9 cellular contexts compared by ENCODE assay signal in genomic region chr3:48505146-48505545, GRCh38. TPM values are rescaled to one million over a fixed set of nuclear protein-coding genes. Genes with fewer than 3 reads are reported as not detected.
DNase-seq lines count a peak whose midpoint lies in the region; ATAC-seq, FAIRE-seq and TF ChIP-seq lines count a peak whose summit lies in the region.
"Had no signal": no experiment of that assay in that cellular context is flagged by ENCODE, and none has a peak within 500 bp of the region (broad histone marks: within the 10 kb centered on the region; RNA-seq: fewer than 3 reads in every experiment).

No MANE protein-coding gene starts in this region.

- peaks cover 8% of the 10 kb centered on the region for H3K36me3 Mint-ChIP-seq in activated CD4-positive, alpha-beta T cell treated with anti-CD3 and anti-CD28 coated beads, Interleukin-2, amount 10 ng/mL, durations not matched to agents 24 days and 14 days (ENCODE audit: low read depth)
- H3K36me3 Mint-ChIP-seq in activated CD4-positive, alpha-beta memory T cell treated with anti-CD3 and anti-CD28 coated beads, Interleukin-2, amount 10 ng/mL, durations not matched to agents 7 days and 5 days (ENCODE audit: low read depth): peaks cover 17% of the 10 kb centered on the region

- CTCF ChIA-PET in activated CD4-positive, alpha-beta memory T cell treated with anti-CD3 and anti-CD28 coated beads, Interleukin-2, amount 10 ng/mL, durations not matched to agents 7 days and 5 days (lab: Charles Lee): interaction anchor here (0.6 to 4.9 kb wide), 6 partner anchors 10 to 69 kb away, joined by 3 to 43 read pairs (median 4); no protein-coding TSS in a partner anchor

- no peak for DNase-seq in activated CD4-positive, alpha-beta T cell treated with anti-CD3 and anti-CD28 coated beads, Interleukin-2, amount 10 ng/mL, durations not matched to agents 24 days and 14 days
- no peak for DNase-seq in activated CD4-positive, alpha-beta T cell treated with anti-CD3 and anti-CD28 coated beads for 1 hour
- DNase-seq in activated CD4-positive, alpha-beta memory T cell treated with anti-CD3 and anti-CD28 coated beads, Interleukin-2, amount 10 ng/mL, durations not matched to agents 7 days and 5 days: no peak
- peak; percentile 29 for DNase-seq in kidney
- no peak for DNase-seq in foreskin fibroblast
- DNase-seq in activated CD4-positive, alpha-beta T cell treated with anti-CD3 and anti-CD28 coated beads for 48 hours: no peak
- DNase-seq: activated CD4-positive, alpha-beta T cell treated with anti-CD3 and anti-CD28 coated beads, Interleukin-2, amount 50 U/mL, for 48 hours had no signal

- H3K27me3 ChIP-seq in stomach smooth muscle (ENCODE audit: control insufficient read depth in 1 of 2, insufficient read depth in 2 of 2, low read length in 2 of 2): no peaks in the 10 kb centered on the region

- FAIRE-seq in kidney (lab: Jason Lieb, UNC): no peak

- POLR2A ChIA-PET in activated CD4-positive, alpha-beta memory T cell treated with anti-CD3 and anti-CD28 coated beads, Interleukin-2, amount 10 ng/mL, durations not matched to agents 7 days and 5 days (lab: Charles Lee): interaction anchor here (1.0 to 3.5 kb wide), 8 partner anchors 11 to 60 kb away, joined by 3 to 33 read pairs (median 4); no protein-coding TSS in a partner anchor

- no peak overlapping the region for H3K27ac Mint-ChIP-seq in activated CD4-positive, alpha-beta T cell treated with anti-CD3 and anti-CD28 coated beads, Interleukin-2, amount 10 ng/mL, durations not matched to agents 24 days and 14 days
- H3K27ac Mint-ChIP-seq in activated CD4-positive, alpha-beta memory T cell treated with anti-CD3 and anti-CD28 coated beads, Interleukin-2, amount 10 ng/mL, durations not matched to agents 7 days and 5 days: no peak overlapping the region

- H3K9me3 Mint-ChIP-seq in activated CD4-positive, alpha-beta T cell treated with anti-CD3 and anti-CD28 coated beads, Interleukin-2, amount 10 ng/mL, durations not matched to agents 24 days and 14 days: no peaks in the 10 kb centered on the region
- H3K9me3 Mint-ChIP-seq in activated CD4-positive, alpha-beta memory T cell treated with anti-CD3 and anti-CD28 coated beads, Interleukin-2, amount 10 ng/mL, durations not matched to agents 7 days and 5 days: no peaks in the 10 kb centered on the region

- TF ChIP-seq CTCF in kidney (IDR thresholded peaks at IDR 0.05; ENCODE audit: borderline replicate concordance, extremely low read depth, insufficient read depth) (no peak), foreskin fibroblast (IDR thresholded peaks at IDR 0.05; ENCODE audit: low read depth, low read length) (no peak)

- no peak for ATAC-seq in GM21367 (IDR thresholded peaks at IDR 0.05; ENCODE audit: unreplicated experiment)

- H3K27me3 Mint-ChIP-seq in activated CD4-positive, alpha-beta T cell treated with anti-CD3 and anti-CD28 coated beads, Interleukin-2, amount 10 ng/mL, durations not matched to agents 24 days and 14 days: no peaks in the 10 kb centered on the region
- peaks cover 4% of the 10 kb centered on the region for H3K27me3 Mint-ChIP-seq in activated CD4-positive, alpha-beta memory T cell treated with anti-CD3 and anti-CD28 coated beads, Interleukin-2, amount 10 ng/mL, durations not matched to agents 7 days and 5 days

- H3K4me3 Mint-ChIP-seq in activated CD4-positive, alpha-beta T cell treated with anti-CD3 and anti-CD28 coated beads, Interleukin-2, amount 10 ng/mL, durations not matched to agents 24 days and 14 days: peak overlapping the region; percentile 85
- peak overlapping the region; percentile 79 for H3K4me3 Mint-ChIP-seq in activated CD4-positive, alpha-beta memory T cell treated with anti-CD3 and anti-CD28 coated beads, Interleukin-2, amount 10 ng/mL, durations not matched to agents 7 days and 5 days

- H3K4me3 ChIP-seq in kidney (ENCODE audit: low read length in 2 of 2) (peak overlapping the region in 1 of 2 donors; percentile 77), stomach smooth muscle (ENCODE audit: low read length in 2 of 2) (peak overlapping the region in 1 of 2 donors; percentile 68), foreskin fibroblast (ENCODE audit: low read depth in 1 of 2, low read length in 2 of 2) (peak overlapping the region in 1 of 2 donors; percentile 78)

- H3K36me3 ChIP-seq in kidney (ENCODE audit: control insufficient read depth in 1 of 2, insufficient read depth in 2 of 2, low read length in 2 of 2) (no peaks in the 10 kb centered on the region), stomach smooth muscle (ENCODE audit: control insufficient read depth in 2 of 2, insufficient read depth in 2 of 2, low read length in 2 of 2) (peaks cover 0 to 2% of the 10 kb centered on the region in 2 donors)

- peaks cover 0 to 15% of the 10 kb centered on the region in 2 donors for H3K4me1 ChIP-seq in kidney (ENCODE audit: control insufficient read depth in 1 of 2, insufficient read depth in 1 of 2, low read depth in 1 of 2, low read length in 2 of 2)
- peaks cover 15% of the 10 kb centered on the region for H3K4me1 ChIP-seq in stomach smooth muscle (ENCODE audit: control insufficient read depth, insufficient read depth, low read length)

- intact Hi-C loops in activated CD4-positive, alpha-beta T cell treated with anti-CD3 and anti-CD28 coated beads, Interleukin-2, amount 10 ng/mL, durations not matched to agents 24 days and 14 days (cut with micrococcal nuclease): loop anchor here (5.0 kb wide), 1 partner anchor 52 kb away; the partner anchor contains the start of gene PFKFB4
- intact Hi-C loops in kidney (cut with DNase I): no loop called here

- H3K9me3 ChIP-seq in kidney (ENCODE audit: control insufficient read depth in 1 of 2, low read length in 2 of 2): no peaks in the 10 kb centered on the region
- H3K9me3 ChIP-seq in stomach smooth muscle (ENCODE audit: control insufficient read depth in 2 of 2, low read length in 2 of 2): no peaks in the 10 kb centered on the region

- H3K27ac ChIP-seq in kidney (ENCODE audit: low read depth in 2 of 2, low read length in 2 of 2) (peak overlapping the region; percentile 33 to 82), stomach smooth muscle (ENCODE audit: low read length) (peak overlapping the region; percentile 90)

- H3K9ac ChIP-seq in kidney (ENCODE audit: low read length in 2 of 2) (peak overlapping the region; percentile 22 to 91), stomach smooth muscle (ENCODE audit: low read length in 2 of 2) (peak overlapping the region; percentile 81 to 90)

- H3K4me1 Mint-ChIP-seq in activated CD4-positive, alpha-beta T cell treated with anti-CD3 and anti-CD28 coated beads, Interleukin-2, amount 10 ng/mL, durations not matched to agents 24 days and 14 days: peaks cover 52% of the 10 kb centered on the region
- peaks cover 70% of the 10 kb centered on the region for H3K4me1 Mint-ChIP-seq in activated CD4-positive, alpha-beta memory T cell treated with anti-CD3 and anti-CD28 coated beads, Interleukin-2, amount 10 ng/mL, durations not matched to agents 7 days and 5 days

RNA-seq across cellular contexts. Expression of gene SHISA5, which starts 1.2 kb away (rescaled TPM):
- 79.1 and 84.9 TPM in 2 replicates for total RNA-seq in activated CD4-positive, alpha-beta T cell treated with anti-CD3 and anti-CD28 coated beads, Interleukin-2, amount 10 ng/mL, durations not matched to agents 24 days and 14 days
- total RNA-seq in activated CD4-positive, alpha-beta memory T cell treated with anti-CD3 and anti-CD28 coated beads, Interleukin-2, amount 10 ng/mL, durations not matched to agents 7 days and 5 days: 100 to 1,000 TPM; 336 to 337 TPM
- total RNA-seq in kidney: 214 TPM
- polyA plus RNA-seq in kidney (ENCODE audit: insufficient read depth, low read depth, low replicate concordance): 157 TPM

RNA-seq across cellular contexts. Expression of gene PFKFB4, which starts 51.5 kb away (rescaled TPM):
- 38.2 and 44.0 TPM in 2 replicates for total RNA-seq in activated CD4-positive, alpha-beta T cell treated with anti-CD3 and anti-CD28 coated beads, Interleukin-2, amount 10 ng/mL, durations not matched to agents 24 days and 14 days
- 10 to 100 TPM; 33.3 to 34.4 TPM for total RNA-seq in activated CD4-positive, alpha-beta memory T cell treated with anti-CD3 and anti-CD28 coated beads, Interleukin-2, amount 10 ng/mL, durations not matched to agents 7 days and 5 days
- 4.6 TPM for total RNA-seq in kidney
- polyA plus RNA-seq in kidney (ENCODE audit: insufficient read depth, low read depth, low replicate concordance): 2.1 TPM

RNA-seq across cellular contexts. Expression of gene UCN2, which starts 58.4 kb away (rescaled TPM):
- total RNA-seq in activated CD4-positive, alpha-beta T cell treated with anti-CD3 and anti-CD28 coated beads, Interleukin-2, amount 10 ng/mL, durations not matched to agents 24 days and 14 days: not detected in 2 replicates
- total RNA-seq in activated CD4-positive, alpha-beta memory T cell treated with anti-CD3 and anti-CD28 coated beads, Interleukin-2, amount 10 ng/mL, durations not matched to agents 7 days and 5 days: not detected
- total RNA-seq in kidney: not detected
- not detected for polyA plus RNA-seq in kidney (ENCODE audit: insufficient read depth, low read depth, low replicate concordance)

RNA-seq across cellular contexts. Expression of gene ATRIP, which starts 58.6 kb away (rescaled TPM):
- total RNA-seq in activated CD4-positive, alpha-beta T cell treated with anti-CD3 and anti-CD28 coated beads, Interleukin-2, amount 10 ng/mL, durations not matched to agents 24 days and 14 days: 18.3 and 20.0 TPM in 2 replicates
- 10 to 100 TPM; 13.4 to 15.2 TPM for total RNA-seq in activated CD4-positive, alpha-beta memory T cell treated with anti-CD3 and anti-CD28 coated beads, Interleukin-2, amount 10 ng/mL, durations not matched to agents 7 days and 5 days
- 6.7 TPM for total RNA-seq in kidney
- polyA plus RNA-seq in kidney (ENCODE audit: insufficient read depth, low read depth, low replicate concordance): 5.4 TPM
